14 cellular contexts compared by ENCODE assay signal in the genomic region with DNA sequence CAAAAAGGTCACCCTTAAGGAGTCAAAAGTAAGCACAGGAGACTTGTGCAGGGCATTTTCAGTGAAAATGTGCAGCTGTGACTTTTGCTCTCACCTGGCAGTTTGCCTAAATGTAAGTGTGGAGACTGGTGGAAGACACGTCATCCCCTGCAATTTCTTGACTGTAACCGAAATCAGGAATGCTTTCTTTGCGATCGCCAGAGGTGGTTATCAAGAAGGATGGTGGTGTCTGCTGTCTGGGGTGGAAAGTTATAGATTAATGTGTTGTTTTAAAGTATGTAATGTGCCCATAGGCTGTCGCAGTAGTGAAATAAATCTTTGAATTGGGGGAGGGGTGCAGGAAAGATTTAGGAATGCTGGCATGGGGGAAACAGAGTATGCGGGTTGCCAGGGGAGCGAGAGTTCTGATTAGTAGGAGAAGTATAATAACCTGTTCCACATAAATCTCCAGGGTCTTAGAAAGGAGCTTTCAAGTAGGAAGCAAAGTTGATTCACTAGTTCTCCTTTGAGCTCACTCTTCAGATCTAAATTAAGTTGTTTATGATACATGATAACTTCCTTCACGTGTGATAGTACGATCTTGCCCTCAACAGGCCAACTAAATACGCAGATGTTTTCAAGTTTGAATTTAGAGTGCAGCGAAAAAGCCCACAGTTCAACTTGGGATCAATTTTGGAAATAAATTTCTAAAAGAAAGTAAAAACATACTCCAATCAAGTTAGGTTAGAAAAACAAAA.
A peak's percentile ranks its signal among the peaks of the same experiment; 100 is the strongest.
DNase-seq lines count a peak whose midpoint lies in the region; ATAC-seq and TF ChIP-seq lines count a peak whose summit lies in the region.
"Had no signal": no experiment of that assay in that cellular context is flagged by ENCODE, and none has a peak within 500 bp of the region (broad histone marks: within the 10 kb centered on the region; RNA-seq: fewer than 3 reads in every experiment).

No MANE protein-coding gene starts in this region.

- H3K27ac ChIP-seq in colonic mucosa = no peak overlapping the region
- no peak overlapping the region for H3K27ac ChIP-seq in effector memory CD4-positive, alpha-beta T cell (ENCODE audit: insufficient read depth, low read length, poor library complexity, severe bottlenecking)
- H3K27ac ChIP-seq: parathyroid adenoma, thoracic aorta had no signal

- H3K36me3 ChIP-seq in colonic mucosa (no peaks in the 10 kb centered on the region), mucosa of descending colon (ENCODE audit: low read depth) (no peaks in the 10 kb centered on the region)
- no peaks in the 10 kb centered on the region for H3K36me3 ChIP-seq in effector memory CD4-positive, alpha-beta T cell (ENCODE audit: control insufficient read depth, insufficient read depth, low read length)
- H3K36me3 ChIP-seq: thoracic aorta had no signal

- H3K9me3 ChIP-seq in colonic mucosa (no peaks in the 10 kb centered on the region), mucosa of descending colon (no peaks in the 10 kb centered on the region)
- H3K9me3 ChIP-seq in effector memory CD4-positive, alpha-beta T cell (ENCODE audit: control insufficient read depth, low read length) = no peaks in the 10 kb centered on the region
- H3K9me3 ChIP-seq: thoracic aorta had no signal

- intact Hi-C loops in colonic mucosa (cut with DNase I) (no loop called here), mucosa of descending colon (cut with DNase I, micrococcal nuclease) (no loop called here)

- no peaks in the 10 kb centered on the region for H3K27me3 ChIP-seq in colonic mucosa
- H3K27me3 ChIP-seq in effector memory CD4-positive, alpha-beta T cell (replicated peaks; ENCODE audit: control insufficient read depth, insufficient read depth, low read length, poor library complexity, severe bottlenecking) = no peaks in the 10 kb centered on the region

- no peak for TF ChIP-seq CTCF in colonic mucosa (IDR thresholded peaks at IDR 0.05)
- no peak for TF ChIP-seq CTCF in mucosa of descending colon (IDR thresholded peaks at IDR 0.05)

- H3K4me3 ChIP-seq in colonic mucosa = peak overlapping the region; percentile 5
- no peak overlapping the region for H3K4me3 ChIP-seq in mucosa of descending colon
- no peak overlapping the region for H3K4me3 ChIP-seq in effector memory CD4-positive, alpha-beta T cell (ENCODE audit: insufficient read depth, low read depth, low read length, poor library complexity, severe bottlenecking)
- H3K4me3 ChIP-seq: thoracic aorta had no signal

- DNase-seq in A172 (ENCODE audit: low spot score) (peak; percentile 56), M059J (ENCODE audit: low read depth) (peak; percentile 79), colonic mucosa (peak; percentile 57), mucosa of descending colon (peak in 1 of 3 donors; percentile 50), COLO668 (lab: John Stamatoyannopoulos, UW; ENCODE audit: unreplicated experiment) (no peak)
- DNase-seq in stimulated activated CD8-positive, alpha-beta memory T cell treated with anti-CD3 and anti-CD28 coated beads, Interleukin-4, amount 100 ng/mL, for 48 hours = no peak
- no peak for DNase-seq in effector memory CD4-positive, alpha-beta T cell
- DNase-seq: activated CD4-positive, CD25-positive, alpha-beta regulatory T cell; activated T-cell treated with anti-CD3 and anti-CD28 coated beads, Interleukin-2, amount 50 U/mL, for 1 hour; DMS79 treated with DMSO at 0.1 percent for 48 hours; NCI-H526 treated with DMSO at 0.1 percent for 48 hours had no signal

- ATAC-seq in mucosa of descending colon (peak; percentile 79), GM21529 (IDR thresholded peaks at IDR 0.05; ENCODE audit: unreplicated experiment) (no peak)

- H3K9ac ChIP-seq in colonic mucosa (ENCODE audit: low read depth in 2 of 2, low read length in 2 of 2) = no peak overlapping the region
- H3K9ac ChIP-seq: parathyroid adenoma had no signal

- peaks cover 3% of the 10 kb centered on the region for H3K4me1 ChIP-seq in colonic mucosa
- H3K4me1 ChIP-seq in mucosa of descending colon (ENCODE audit: low read depth) = peaks cover 5% of the 10 kb centered on the region
- H3K4me1 ChIP-seq in effector memory CD4-positive, alpha-beta T cell (ENCODE audit: control insufficient read depth, insufficient read depth, low read length, poor library complexity, severe bottlenecking) = no peaks in the 10 kb centered on the region
- H3K4me1 ChIP-seq: parathyroid adenoma had no signal

Comparison
In these comparisons a context has a peak if more than half of its experiments do, and no peak if none do; other contexts are left out.
1. DNase-seq: peak in A172 (single experiment), M059J (single experiment) and colonic mucosa (single experiment); none in stimulated activated CD8-positive, alpha-beta memory T cell treated with anti-CD3 and anti-CD28 coated beads, Interleukin-4, amount 100 ng/mL, for 48 hours (single experiment), COLO668 (single experiment) and effector memory CD4-positive, alpha-beta T cell (0 of 3).